Comparison of ENCODE assay signal across 21 cellular contexts in genomic region chr9:79829566-79830347, GRCh38.
DNase-seq lines count a peak whose midpoint lies in the region; ATAC-seq and TF ChIP-seq lines count a peak whose summit lies in the region.
"Had no signal": no experiment of that assay in that cellular context is flagged by ENCODE, and none has a peak within 500 bp of the region (broad histone marks: within the 10 kb centered on the region; RNA-seq: fewer than 3 reads in every experiment).

No MANE protein-coding gene starts in this region.

- no peak overlapping the region for H3K4me3 ChIP-seq in tibial artery
- H3K4me3 ChIP-seq in ovary, result no peak overlapping the region
- H3K4me3 ChIP-seq: K562, MG63 had no signal

- 94 to 98% (median 96%) methylated on average over 7 of the region's 7 CpGs for WGBS in ovary, 3 donors

- H3K27ac Mint-ChIP-seq in stimulated activated naive CD8-positive, alpha-beta T cell treated with anti-CD3 and anti-CD28 coated beads, Interleukin-15, Interleukin-2, amounts not matched to agents 100 ng/mL and 50 ng/mL, for 24 hours, result peak overlapping the region; percentile 57

- H3K4me1 Mint-ChIP-seq in stimulated activated naive CD8-positive, alpha-beta T cell treated with anti-CD3 and anti-CD28 coated beads, Interleukin-15, Interleukin-2, amounts not matched to agents 100 ng/mL and 50 ng/mL, for 24 hours (ENCODE audit: low read depth), result peaks cover 4% of the 10 kb centered on the region

- TF ChIP-seq EP300 in ovary (IDR thresholded peaks at IDR 0.05), result no peak

- H3K4me1 ChIP-seq in tibial artery (no peaks in the 10 kb centered on the region), ovary (ENCODE audit: insufficient read depth) (no peaks in the 10 kb centered on the region)

- TF ChIP-seq CTCF in tibial artery (IDR thresholded peaks at IDR 0.05), result no peak
- no peak for TF ChIP-seq CTCF in ovary (IDR thresholded peaks at IDR 0.05)

- no peaks in the 10 kb centered on the region for H3K36me3 Mint-ChIP-seq in stimulated activated naive CD8-positive, alpha-beta T cell treated with anti-CD3 and anti-CD28 coated beads, Interleukin-15, Interleukin-2, amounts not matched to agents 100 ng/mL and 50 ng/mL, for 24 hours (ENCODE audit: low read depth)
- H3K36me3 Mint-ChIP-seq: CD4-positive, CD25-positive, alpha-beta regulatory T cell had no signal

- H3K27me3 ChIP-seq in tibial artery (no peaks in the 10 kb centered on the region), ovary (no peaks in the 10 kb centered on the region)
- H3K27me3 ChIP-seq: MG63 had no signal

- TF ChIP-seq POLR2A in ovary (IDR thresholded peaks at IDR 0.05), result no peak

- H3K4me3 Mint-ChIP-seq in stimulated activated naive CD8-positive, alpha-beta T cell treated with anti-CD3 and anti-CD28 coated beads, Interleukin-15, Interleukin-2, amounts not matched to agents 100 ng/mL and 50 ng/mL, for 24 hours, result no peak overlapping the region
- H3K4me3 Mint-ChIP-seq: CD4-positive, CD25-positive, alpha-beta regulatory T cell had no signal

- intact Hi-C loops in tibial artery (cut with DNase I; ENCODE audit: low total_unique reads) (no loop called here), ovary (cut with DNase I) (no loop called here)

- H3K27me3 Mint-ChIP-seq in stimulated activated naive CD8-positive, alpha-beta T cell treated with anti-CD3 and anti-CD28 coated beads, Interleukin-15, Interleukin-2, amounts not matched to agents 100 ng/mL and 50 ng/mL, for 24 hours, result no peaks in the 10 kb centered on the region
- H3K27me3 Mint-ChIP-seq: CD4-positive, CD25-positive, alpha-beta regulatory T cell had no signal

- H3K27ac ChIP-seq in cingulate gyrus (ENCODE audit: low read depth, low read length) (peak overlapping the region; percentile 14), temporal lobe (ENCODE audit: low read depth, low read length) (peak overlapping the region; percentile 79), tibial artery (no peak overlapping the region), ovary (no peak overlapping the region)

- ATAC-seq in stimulated activated naive CD8-positive, alpha-beta T cell treated with anti-CD3 and anti-CD28 coated beads, Interleukin-15, Interleukin-2, amounts not matched to agents 100 U/mL and 50 U/mL, for 24 hours, result no peak
- ATAC-seq: K562 had no signal

- no peaks in the 10 kb centered on the region for H3K9me3 Mint-ChIP-seq in stimulated activated naive CD8-positive, alpha-beta T cell treated with anti-CD3 and anti-CD28 coated beads, Interleukin-15, Interleukin-2, amounts not matched to agents 100 ng/mL and 50 ng/mL, for 24 hours
- H3K9me3 Mint-ChIP-seq: CD4-positive, CD25-positive, alpha-beta regulatory T cell had no signal

- DNase-seq in stimulated activated naive CD8-positive, alpha-beta T cell treated with anti-CD3 and anti-CD28 coated beads, Interleukin-15, Interleukin-2, amounts not matched to agents 100 U/mL and 50 U/mL, for 24 hours, result no peak
- DNase-seq in middle frontal gyrus (ENCODE audit: extremely low spot score, low spot score), result peak; percentile 43
- DNase-seq in tibial artery, result no peak
- DNase-seq in nucleus accumbens (lab: John Stamatoyannopoulos, UW), result no peak
- DNase-seq in ovary, result no peak
- DNase-seq: 8988T; ACHN; CD4-positive, CD25-positive, alpha-beta regulatory T cell; DMS79; MG63; NCI-H1105 treated with DMSO at 0.1 percent for 48 hours; NCI-H146; NCI-H1930; NCI-H2107; NCI-H524; NCI-H748 treated with DMSO at 0.1 percent for 48 hours; SK-N-SH had no signal

- no peaks in the 10 kb centered on the region for H3K9me3 ChIP-seq in tibial artery
- no peaks in the 10 kb centered on the region for H3K9me3 ChIP-seq in ovary
- H3K9me3 ChIP-seq: MG63, SK-N-SH had no signal

- H3K36me3 ChIP-seq in tibial artery (no peaks in the 10 kb centered on the region), ovary (no peaks in the 10 kb centered on the region)
- H3K36me3 ChIP-seq: MG63 had no signal

Comparison
In these comparisons a context has a peak if more than half of its experiments do, and no peak if none do; other contexts are left out.
1. H3K27ac ChIP-seq: peak in cingulate gyrus (single experiment) and temporal lobe (single experiment); none in tibial artery (0 of 2) and ovary (0 of 2).